ENCODE assay signal across 24 cellular contexts in genomic region chr18:50111398-50111797, GRCh38.
A peak's percentile ranks its signal among the peaks of the same experiment; 100 is the strongest.
DNase-seq lines count a peak whose midpoint lies in the region; ATAC-seq and TF ChIP-seq lines count a peak whose summit lies in the region.
"Had no signal": no experiment of that assay in that cellular context is flagged by ENCODE, and none has a peak within 500 bp of the region (broad histone marks: within the 10 kb centered on the region; RNA-seq: fewer than 3 reads in every experiment).

No MANE protein-coding gene starts in this region.

- DNase-seq in GM10248 (ENCODE audit: extremely low spot score) (no peak), Peyer's patch (no peak), kidney epithelial cell (ENCODE audit: low read depth) (no peak), DMS 273 treated with DMSO at 0.1 percent for 48 hours (lab: John Stamatoyannopoulos, UW) (no peak)
- DNase-seq: activated B cell treated with CpG ODN at 0.5 μM for 24 hours; activated CD8-positive, alpha-beta memory T cell treated with anti-CD3 and anti-CD28 coated beads for 24 hours; activated naive CD8-positive, alpha-beta T cell treated with anti-CD3 and anti-CD28 coated beads, Interleukin-2, amount 10 ng/mL, durations not matched to agents 7 days and 5 days; AML-193; dorsolateral prefrontal cortex; glutamatergic neuron; MM.1S; NCI-H2081 treated with DMSO at 0.1 percent for 48 hours; NCI-H82; nephron progenitor cell; psoas muscle; stimulated activated CD4-positive, alpha-beta T cell treated with anti-CD3 and anti-CD28 coated beads, Interleukin-12 subunit alpha, Interleukin-12 subunit beta, amount 100 ng/mL, for 4 hours; T-cell had no signal

- ATAC-seq in GM18511 (IDR thresholded peaks at IDR 0.05; ENCODE audit: unreplicated experiment) (no peak), HG03095 (IDR thresholded peaks at IDR 0.05; ENCODE audit: unreplicated experiment) (no peak)
- ATAC-seq: esophagus mucosa; psoas muscle; stimulated activated effector memory CD8-positive, alpha-beta T cell treated with anti-CD3 and anti-CD28 coated beads, Interleukin-12 subunit alpha, Interleukin-12 subunit beta, amount 100 ng/mL, for 72 hours; T-cell had no signal

- H3K4me3 ChIP-seq in HEK293 (ENCODE audit: low read depth, low read length) = no peak overlapping the region
- H3K4me3 ChIP-seq in Peyer's patch = no peak overlapping the region
- no peak overlapping the region for H3K4me3 ChIP-seq in kidney epithelial cell (ENCODE audit: low read depth, low read length)
- H3K4me3 ChIP-seq: dorsolateral prefrontal cortex, HAP-1, psoas muscle, thoracic aorta had no signal

- no peaks in the 10 kb centered on the region for H3K27me3 ChIP-seq in Peyer's patch
- no peaks in the 10 kb centered on the region for H3K27me3 ChIP-seq in kidney epithelial cell (ENCODE audit: control insufficient read depth, insufficient read depth, low read length)

- CTCF ChIA-PET in GM10248 (lab: Yijun Ruan, JAX) = no interaction called here
- CTCF ChIA-PET in HEK293 (lab: Yijun Ruan, JAX) = interaction anchor here (2.6 kb wide), 1 partner anchor 92 kb away, joined by 13 read pairs; no protein-coding TSS in a partner anchor

- TF ChIP-seq CTCF in GM10248 (IDR thresholded peaks at IDR 0.05; ENCODE audit: control extremely low read depth, extremely low read depth, low read depth, missing control alignments) = peak; percentile 22
- TF ChIP-seq CTCF in HEK293 (tag by site-specific recombination; IDR thresholded peaks at IDR 0.05) = no peak
- peak in 4 of 6 experiments; percentile 15 to 68 (median 56) for TF ChIP-seq CTCF in Peyer's patch (IDR thresholded peaks at IDR 0.05)
- TF ChIP-seq CTCF in kidney epithelial cell (IDR thresholded peaks at IDR 0.05; ENCODE audit: insufficient read depth, low read length, poor library complexity, severe bottlenecking) = peak; percentile 19

- H3K27ac ChIP-seq in HEK293 (ENCODE audit: extremely low read depth, low read depth, low read length) (no peak overlapping the region), Peyer's patch (no peak overlapping the region)
- H3K27ac ChIP-seq: dorsolateral prefrontal cortex, psoas muscle, thoracic aorta had no signal

- no peaks in the 10 kb centered on the region for H3K36me3 ChIP-seq in HEK293 (ENCODE audit: control insufficient read depth in 2 of 2, insufficient read depth in 1 of 2, low read length in 2 of 2)
- no peaks in the 10 kb centered on the region for H3K36me3 ChIP-seq in Peyer's patch
- H3K36me3 ChIP-seq in kidney epithelial cell (ENCODE audit: control insufficient read depth, insufficient read depth, low read length) = no peaks in the 10 kb centered on the region
- H3K36me3 ChIP-seq: HAP-1, thoracic aorta had no signal

- H3K4me1 ChIP-seq in HEK293 (ENCODE audit: control insufficient read depth, insufficient read depth, low read length) = peaks cover 15% of the 10 kb centered on the region
- H3K4me1 ChIP-seq in Peyer's patch = peaks cover 0 to 5% (median 0%) of the 10 kb centered on the region in 4 donors
- H3K4me1 ChIP-seq: psoas muscle had no signal

- H3K9me3 ChIP-seq in HEK293 (ENCODE audit: control insufficient read depth, insufficient read depth, low read depth, low read length) (no peaks in the 10 kb centered on the region), Peyer's patch (no peaks in the 10 kb centered on the region)
- H3K9me3 ChIP-seq: HAP-1, psoas muscle, thoracic aorta had no signal

- POLR2A ChIA-PET in GM10248 (lab: Yijun Ruan, JAX) = no interaction called here
- POLR2A ChIA-PET in HEK293 (lab: Yijun Ruan, JAX) = no interaction called here

- TF ChIP-seq POLR2A in Peyer's patch (IDR thresholded peaks at IDR 0.05) = no peak

TF ChIP-seq in HEK293, 187 proteins besides CTCF, POLR2A, EP300 and RAD21:
- TF ChIP-seq ZNF223 (tag by site-specific recombination; IDR thresholded peaks at IDR 0.05) = no peak
- 0 out of 2 replicates have a peak, but pooled peaks have one; percentile 43 for TF ChIP-seq ZSCAN16 (tag by site-specific recombination; IDR thresholded peaks at IDR 0.05)
- TF ChIP-seq ZNF10 (tag by site-specific recombination; IDR thresholded peaks at IDR 0.05) = no peak
- TF ChIP-seq ZNF18 (tag by site-specific recombination; IDR thresholded peaks at IDR 0.05) = no peak
